ENCODE assay signal across 27 cellular contexts in genomic region chr2:26666671-26667070, GRCh38. TPM values are rescaled to one million over a fixed set of nuclear protein-coding genes. Genes with fewer than 3 reads are reported as not detected.
"Had no signal": no experiment of that assay in that cellular context is flagged by ENCODE, and none has a peak within 500 bp of the region (broad histone marks: within the 10 kb centered on the region; RNA-seq: fewer than 3 reads in every experiment).

No MANE protein-coding gene starts in this region.

- H3K9me3 Mint-ChIP-seq: immature natural killer cell, neural progenitor cell had no signal

- H3K4me1 ChIP-seq: breast epithelium, esophagus muscularis mucosa, heart right ventricle, neural progenitor cell, pancreas, spleen, upper lobe of right lung had no signal

- FAIRE-seq: astrocyte, endothelial cell of umbilical vein, pancreas had no signal

- H3K27me3 ChIP-seq: breast epithelium, neural progenitor cell, pancreas, upper lobe of right lung had no signal

- DNase-seq: activated CD8-positive, alpha-beta memory T cell treated with anti-CD3 and anti-CD28 coated beads for 24 hours; activated gamma-delta T cell; activated T-cell treated with anti-CD3 and anti-CD28 coated beads, Interleukin-2, amount 50 U/mL, for 72 hours; cortex of kidney; effector CD4-positive, alpha-beta T cell; heart right ventricle; immature natural killer cell; left cardiac atrium; mesenchymal stem cell; naive thymus-derived CD4-positive, alpha-beta T cell; pancreas; stimulated activated naive B cell treated with anti-CD40 and anti-IgM and Interleukin-4, amounts not matched to agents 10 μg/mL and 1 μg/mL and 100 μg/mL, for 72 hours; T-helper 1 cell; T-helper 9 cell had no signal

- H3K36me3 Mint-ChIP-seq: activated naive CD4-positive, alpha-beta T cell treated with anti-CD3 and anti-CD28 coated beads, Interleukin-2, amount 50 U/mL, for 24 hours; neural progenitor cell; stimulated activated naive B cell treated with anti-CD40 and anti-IgM and Interleukin-4, amounts not matched to agents 10 μg/mL and 1 μg/mL and 100 μg/mL, for 72 hours had no signal

- H3K36me3 ChIP-seq: breast epithelium, esophagus muscularis mucosa, heart right ventricle, neural progenitor cell, pancreas, spleen, thoracic aorta, upper lobe of right lung had no signal

- H3K27ac ChIP-seq: breast epithelium, esophagus muscularis mucosa, heart right ventricle, neural progenitor cell, pancreas, spleen, thoracic aorta, upper lobe of right lung had no signal

- H3K4me3 ChIP-seq: breast epithelium, esophagus muscularis mucosa, heart right ventricle, neural progenitor cell, pancreas, spleen, thoracic aorta, upper lobe of right lung had no signal

- H3K9me3 ChIP-seq: breast epithelium, esophagus muscularis mucosa, pancreas, thoracic aorta, upper lobe of right lung had no signal

- H3K27ac Mint-ChIP-seq: activated naive CD4-positive, alpha-beta T cell treated with anti-CD3 and anti-CD28 coated beads, Interleukin-2, amount 50 U/mL, for 24 hours; activated T-cell treated with anti-CD3 and anti-CD28 coated beads, Interleukin-2, amount 50 U/mL, for 72 hours; immature natural killer cell; naive thymus-derived CD4-positive, alpha-beta T cell; neural progenitor cell; stimulated activated naive B cell treated with anti-CD40 and anti-IgM and Interleukin-4, amounts not matched to agents 10 μg/mL and 1 μg/mL and 100 μg/mL, for 72 hours had no signal

- ATAC-seq: activated CD4-positive, CD25-positive, alpha-beta regulatory T cell treated with anti-CD3 and anti-CD28 coated beads, Interleukin-2, amount 50 U/mL, for 24 hours; activated T-cell treated with anti-CD3 and anti-CD28 coated beads, Interleukin-2, amount 50 U/mL, for 72 hours; heart right ventricle; left cardiac atrium; naive thymus-derived CD4-positive, alpha-beta T cell; pancreas; sciatic nerve; stimulated activated naive B cell treated with anti-CD40 and anti-IgM and Interleukin-4, amounts not matched to agents 10 μg/mL and 1 μg/mL and 100 μg/mL, for 72 hours; upper lobe of right lung had no signal

- H3K4me1 Mint-ChIP-seq: activated naive CD4-positive, alpha-beta T cell treated with anti-CD3 and anti-CD28 coated beads, Interleukin-2, amount 50 U/mL, for 24 hours; neural progenitor cell; stimulated activated naive B cell treated with anti-CD40 and anti-IgM and Interleukin-4, amounts not matched to agents 10 μg/mL and 1 μg/mL and 100 μg/mL, for 72 hours had no signal

- H3K4me3 Mint-ChIP-seq: activated naive CD4-positive, alpha-beta T cell treated with anti-CD3 and anti-CD28 coated beads, Interleukin-2, amount 50 U/mL, for 24 hours; activated T-cell treated with anti-CD3 and anti-CD28 coated beads, Interleukin-2, amount 50 U/mL, for 72 hours; immature natural killer cell; naive thymus-derived CD4-positive, alpha-beta T cell; neural progenitor cell; stimulated activated naive B cell treated with anti-CD40 and anti-IgM and Interleukin-4, amounts not matched to agents 10 μg/mL and 1 μg/mL and 100 μg/mL, for 72 hours had no signal

RNA-seq across cellular contexts. Expression of gene CIB4, which starts 25.5 kb away (rescaled TPM):
- total RNA-seq: activated T-cell treated with anti-CD3 and anti-CD28 coated beads, Interleukin-2, amount 50 U/mL, for 72 hours; astrocyte; breast epithelium; endothelial cell of umbilical vein; esophagus muscularis mucosa; heart right ventricle; lower leg skin; mucosa of gallbladder; naive thymus-derived CD4-positive, alpha-beta T cell; sciatic nerve; spleen; thoracic aorta; upper lobe of right lung had no signal
- polyA plus RNA-seq: endothelial cell of umbilical vein; heart right ventricle; immature natural killer cell; naive thymus-derived CD4-positive, alpha-beta T cell; spleen had no signal

RNA-seq across cellular contexts. Expression of gene KCNK3, which starts 25.9 kb away (rescaled TPM):
- total RNA-seq: activated T-cell treated with anti-CD3 and anti-CD28 coated beads, Interleukin-2, amount 50 U/mL, for 72 hours; endothelial cell of umbilical vein; naive thymus-derived CD4-positive, alpha-beta T cell had no signal
- polyA plus RNA-seq: endothelial cell of umbilical vein; immature natural killer cell; naive thymus-derived CD4-positive, alpha-beta T cell had no signal
